Comparison of ENCODE assay signal across 15 cellular contexts in the genomic region with DNA sequence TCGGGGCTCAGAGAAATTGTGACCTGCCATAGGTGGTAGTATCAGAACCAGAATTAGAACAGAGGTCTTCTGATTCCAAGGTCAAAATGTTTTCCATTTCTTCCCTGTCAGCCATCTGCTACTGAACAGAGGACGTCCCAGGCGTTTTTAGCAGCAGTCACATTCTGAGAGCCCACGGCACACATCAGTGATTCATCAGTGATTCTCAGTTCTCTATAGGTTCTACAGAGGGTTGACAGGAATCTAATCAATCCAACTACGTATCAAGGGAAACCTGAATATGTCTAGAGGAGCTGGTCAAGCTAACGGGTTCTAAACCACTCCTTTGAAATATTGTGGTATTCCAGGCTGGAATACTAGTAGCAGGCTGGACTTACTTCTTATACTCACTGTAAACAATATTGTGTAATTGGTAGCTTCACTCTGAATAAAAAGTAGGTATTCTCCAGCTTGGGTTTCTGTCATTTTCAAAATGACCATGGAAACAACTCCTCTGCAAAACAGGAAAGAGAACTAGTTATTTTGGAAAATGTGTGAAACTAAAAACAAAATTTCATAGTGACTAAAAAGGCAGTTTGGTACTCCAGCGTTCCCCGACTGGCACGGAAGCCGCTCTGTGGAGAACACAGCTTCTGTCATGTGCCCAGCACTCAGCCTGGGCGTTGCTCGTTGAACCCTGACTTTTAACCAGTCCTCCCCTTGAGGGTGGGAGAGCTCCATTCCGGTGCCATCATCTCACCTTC. TPM values are rescaled to one million over a fixed set of nuclear protein-coding genes. Genes with fewer than 3 reads are reported as not detected.
DNase-seq lines count a peak whose midpoint lies in the region; ATAC-seq and TF ChIP-seq lines count a peak whose summit lies in the region.
"Had no signal": no experiment of that assay in that cellular context is flagged by ENCODE, and none has a peak within 500 bp of the region (broad histone marks: within the 10 kb centered on the region; RNA-seq: fewer than 3 reads in every experiment).

No MANE protein-coding gene starts in this region.

- no peak overlapping the region for H2AK5ac ChIP-seq in mesendoderm (ENCODE audit: low read length)

- H3K4me3 ChIP-seq in mesendoderm (ENCODE audit: low read length) (no peak overlapping the region), dorsolateral prefrontal cortex (no peak overlapping the region)

- H3K9ac ChIP-seq in mesendoderm (ENCODE audit: low read length) = no peak overlapping the region

- no peaks in the 10 kb centered on the region for H3K36me3 Mint-ChIP-seq in activated B cell treated with CpG ODN at 0.5 μM for 24 hours (ENCODE audit: low read depth)
- H3K36me3 Mint-ChIP-seq: activated naive CD4-positive, alpha-beta T cell treated with anti-CD3 and anti-CD28 coated beads, Interleukin-2, amount 50 U/mL, for 72 hours had no signal

- H3K27ac ChIP-seq in mesendoderm (ENCODE audit: low read depth, low read length) (no peak overlapping the region), dorsolateral prefrontal cortex (no peak overlapping the region)
- H3K27ac ChIP-seq: C4-2B had no signal

- WGBS in mesendoderm (ENCODE audit: extremely low coverage, insufficient coverage, low lambda C conversion rate) = no CpG with 5 or more reads among the region's 13 CpGs

- H3K23ac ChIP-seq in mesendoderm (ENCODE audit: low read length) = no peak overlapping the region

- H2BK5ac ChIP-seq in mesendoderm (ENCODE audit: low read length) = no peak overlapping the region

- H3K4me1 Mint-ChIP-seq in activated B cell treated with CpG ODN at 0.5 μM for 24 hours = peaks cover 27% of the 10 kb centered on the region
- H3K4me1 Mint-ChIP-seq: central memory CD8-positive, alpha-beta T cell had no signal

- peak overlapping the region; percentile 12 for H3K27ac Mint-ChIP-seq in activated B cell treated with CpG ODN at 0.5 μM for 24 hours
- H3K27ac Mint-ChIP-seq: activated naive CD4-positive, alpha-beta T cell treated with anti-CD3 and anti-CD28 coated beads, Interleukin-2, amount 50 U/mL, for 72 hours had no signal

- no peaks in the 10 kb centered on the region for H3K36me3 ChIP-seq in mesendoderm (ENCODE audit: control insufficient read depth, insufficient read depth, low read length)

- no peak overlapping the region for H3K4me2 ChIP-seq in mesendoderm (ENCODE audit: low read length)

- no peaks in the 10 kb centered on the region for H3K9me3 Mint-ChIP-seq in activated B cell treated with CpG ODN at 0.5 μM for 24 hours
- H3K9me3 Mint-ChIP-seq: activated naive CD4-positive, alpha-beta T cell treated with anti-CD3 and anti-CD28 coated beads, Interleukin-2, amount 50 U/mL, for 72 hours; central memory CD8-positive, alpha-beta T cell had no signal

- no peak for DNase-seq in activated B cell treated with CpG ODN at 0.5 μM for 24 hours
- DNase-seq in mesendoderm = no peak
- DNase-seq in dedifferentiated amniotic fluid mesenchymal stem cell (ENCODE audit: extremely low spot score) = no peak
- DNase-seq in dorsolateral prefrontal cortex = no peak
- DNase-seq: NCI-H774, T1000 had no signal

- no peak overlapping the region for H3K56ac ChIP-seq in mesendoderm (ENCODE audit: low read length)

- H3K4ac ChIP-seq in mesendoderm (ENCODE audit: low read depth, low read length) = no peak overlapping the region

- H3K27me3 Mint-ChIP-seq in activated B cell treated with CpG ODN at 0.5 μM for 24 hours = no peaks in the 10 kb centered on the region

- POLR2A ChIA-PET in activated B cell treated with CpG ODN at 0.5 μM for 24 hours (lab: Charles Lee) = interaction anchor here (0.6 to 1.8 kb wide), 4 partner anchors 9 to 788 kb away, joined by 3 to 5 read pairs (median 4); no protein-coding TSS in a partner anchor

- no peak for TF ChIP-seq CTCF in activated B cell treated with CpG ODN at 0.5 μM for 24 hours (IDR thresholded peaks at IDR 0.05)
- TF ChIP-seq CTCF in dorsolateral prefrontal cortex (IDR thresholded peaks at IDR 0.05 in 54 of 56, conservative IDR thresholded peaks at IDR 0.05 in 2 of 56; ENCODE audit: low read depth in 1 of 56, partially characterized antibody in 56 of 56) = no peak

- H2BK120ac ChIP-seq in mesendoderm (ENCODE audit: low read depth, low read length) = no peak overlapping the region

- H3K4me1 ChIP-seq in mesendoderm (ENCODE audit: control insufficient read depth, low read depth, low read length) = no peaks in the 10 kb centered on the region

- no peaks in the 10 kb centered on the region for H3K79me2 ChIP-seq in mesendoderm (ENCODE audit: control insufficient read depth, insufficient read depth, low read length)

- no peak overlapping the region for H4K8ac ChIP-seq in mesendoderm (ENCODE audit: low read depth, low read length)

- intact Hi-C loops in activated B cell treated with CpG ODN at 0.5 μM for 24 hours (cut with micrococcal nuclease) (loop anchor here (1.0 kb wide), 1 partner anchor 8 kb away; no protein-coding TSS in a partner anchor), dorsolateral prefrontal cortex (cut with DNase I) (no loop called here)

- no peak overlapping the region for H3K18ac ChIP-seq in mesendoderm (ENCODE audit: low read length)

- H4K5ac ChIP-seq in mesendoderm (ENCODE audit: low read length) = no peak overlapping the region

- ATAC-seq in GM18511 (IDR thresholded peaks at IDR 0.05; ENCODE audit: unreplicated experiment) = peak; percentile 78
- peak; percentile 71 for ATAC-seq in GM21447 (IDR thresholded peaks at IDR 0.05; ENCODE audit: unreplicated experiment)
- ATAC-seq in HG03045 (IDR thresholded peaks at IDR 0.05; ENCODE audit: unreplicated experiment) = peak; percentile 66
- ATAC-seq in activated B cell treated with CpG ODN at 0.5 μM for 24 hours (ENCODE audit: low read depth) = peak; percentile 80
- ATAC-seq in HG02884 (IDR thresholded peaks at IDR 0.05; ENCODE audit: unreplicated experiment) = no peak
- ATAC-seq: activated naive CD4-positive, alpha-beta T cell treated with anti-CD3 and anti-CD28 coated beads, Interleukin-2, amount 50 U/mL, for 72 hours; sciatic nerve had no signal

- H3K79me1 ChIP-seq in mesendoderm (ENCODE audit: low read length) = no peaks in the 10 kb centered on the region

- H2BK15ac ChIP-seq in mesendoderm (replicated peaks; ENCODE audit: low read depth) = no peak overlapping the region

- CTCF ChIA-PET in activated B cell treated with CpG ODN at 0.5 μM for 24 hours (lab: Charles Lee) = interaction anchor here (0.9 to 1.1 kb wide), 3 partner anchors 29 to 227 kb away, joined by 3 to 5 read pairs (median 3); no protein-coding TSS in a partner anchor

- H3K27me3 ChIP-seq in mesendoderm (ENCODE audit: insufficient read depth, low read length, poor library complexity) (no peaks in the 10 kb centered on the region), dorsolateral prefrontal cortex (peaks cover 0 to 40% (median 5%) of the 10 kb centered on the region in 45 donors)

- H3K4me3 Mint-ChIP-seq in activated B cell treated with CpG ODN at 0.5 μM for 24 hours = peak overlapping the region; percentile 62
- H3K4me3 Mint-ChIP-seq: central memory CD8-positive, alpha-beta T cell had no signal

RNA-seq across cellular contexts. Expression of gene FLT3, which starts 43.2 kb away (rescaled TPM):
- 0.07 and 0.12 TPM in 2 replicates for total RNA-seq in activated B cell treated with CpG ODN at 0.5 μM for 24 hours
- polyA plus RNA-seq in mesendoderm (2013, experiment 1 of 2) = 0.13 TPM
- polyA plus RNA-seq in mesendoderm (2013, experiment 2 of 2) = 0.13 TPM
- 10 to 100 TPM in 1 of 120 experiments, 1 to 10 TPM in 114, under 1 TPM in 5; 0.53 to 10.1 (median 2.4) TPM for total RNA-seq in dorsolateral prefrontal cortex
- total RNA-seq: activated CD8-positive, alpha-beta memory T cell treated with anti-CD3 and anti-CD28 coated beads for 36 hours; activated naive CD4-positive, alpha-beta T cell treated with anti-CD3 and anti-CD28 coated beads, Interleukin-2, amount 50 U/mL, for 72 hours had no signal
